25 cellular contexts compared by ENCODE assay signal in the genomic region with DNA sequence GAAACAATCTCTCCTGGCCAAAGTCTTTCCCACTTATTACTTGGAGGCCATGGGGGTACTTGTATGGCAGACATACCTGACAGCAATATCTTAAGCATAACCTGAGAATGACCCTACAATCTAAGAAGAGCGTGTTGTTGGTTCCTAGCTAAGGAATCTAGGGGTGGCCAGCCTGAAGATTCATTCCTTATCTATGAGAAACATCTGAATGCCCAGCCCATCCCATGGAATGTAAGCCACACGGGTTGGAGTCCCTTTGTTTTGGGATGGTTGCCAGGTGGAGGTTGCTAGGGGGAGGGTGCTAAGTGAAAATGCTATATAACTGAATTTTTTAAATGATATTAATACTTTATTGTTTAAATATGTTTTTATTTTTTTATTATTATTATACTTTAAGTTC.
DNase-seq lines count a peak whose midpoint lies in the region; TF ChIP-seq lines count a peak whose summit lies in the region.
"Had no signal": no experiment of that assay in that cellular context is flagged by ENCODE, and none has a peak within 500 bp of the region (broad histone marks: within the 10 kb centered on the region; RNA-seq: fewer than 3 reads in every experiment).

No MANE protein-coding gene starts in this region.

- in situ Hi-C loops in Caki2 (cut with HindIII; ENCODE audit: low pct_unique_long_range_greater_than_20kb, low sequenced_read_pairs): no loop called here

- H3K27me3 ChIP-seq in kidney epithelial cell (ENCODE audit: control insufficient read depth, insufficient read depth, low read length): no peaks in the 10 kb centered on the region
- H3K27me3 ChIP-seq: esophagus squamous epithelium, tibial artery had no signal

- no peak overlapping the region for H3K4me3 ChIP-seq in kidney epithelial cell (ENCODE audit: low read depth, low read length)
- H3K4me3 ChIP-seq: A549, esophagus squamous epithelium, left ventricle myocardium inferior, smooth muscle cell, tibial artery had no signal

- TF ChIP-seq CTCF in kidney epithelial cell (IDR thresholded peaks at IDR 0.05; ENCODE audit: insufficient read depth, low read length, poor library complexity, severe bottlenecking) (no peak), GM20000 (IDR thresholded peaks at IDR 0.05; ENCODE audit: extremely low read depth, missing control alignments) (no peak)

- no peaks in the 10 kb centered on the region for H3K36me3 ChIP-seq in kidney epithelial cell (ENCODE audit: control insufficient read depth, insufficient read depth, low read length)
- H3K36me3 ChIP-seq: esophagus squamous epithelium, left ventricle myocardium inferior, tibial artery had no signal

- DNase-seq in Caki2 (ENCODE audit: low read depth) (peak; percentile 4), HS-27A (ENCODE audit: low read depth) (peak; percentile 19), SW480 (ENCODE audit: low spot score) (peak; percentile 6), kidney epithelial cell (ENCODE audit: low read depth) (peak; percentile 7), GM20000 (ENCODE audit: low spot score) (no peak), NCI-H2196 treated with DMSO at 0.1 percent for 48 hours (lab: John Stamatoyannopoulos, UW; ENCODE audit: unreplicated experiment) (no peak)
- no peak for DNase-seq in activated effector memory CD4-positive, alpha-beta T cell treated with Interleukin-2 at 50 U/mL for 16 hours
- DNase-seq in activated CD4-positive, alpha-beta T cell treated with anti-CD3 and anti-CD28 coated beads for 4 hours: no peak
- DNase-seq: activated CD4-positive, CD25-positive, alpha-beta regulatory T cell treated with anti-CD3 and anti-CD28 coated beads, Interleukin-2, amount 50 U/mL, for 72 hours; activated CD8-positive, alpha-beta T cell treated with anti-CD3 and anti-CD28 coated beads, Interleukin-2, amount 10 ng/mL, durations not matched to agents 7 days and 5 days; anterior cingulate cortex; CD4-positive, alpha-beta memory T cell; DMS 273 treated with DMSO at 0.1 percent for 48 hours; endodermal cell; esophagus squamous epithelium; H9; left ventricle myocardium inferior; NCI-H1092 treated with DMSO at 0.1 percent for 48 hours; NCI-H187; NCI-H2171 treated with DMSO at 0.1 percent for 48 hours; NCI-H526 treated with DMSO at 0.1 percent for 48 hours; stimulated activated CD4-positive, alpha-beta T cell treated with anti-CD3 and anti-CD28 coated beads, Interleukin-1b, Interleukin-23, amount 100 ng/mL, for 48 hours; tibial artery had no signal

Comparison
In these comparisons a context has a peak if more than half of its experiments do, and no peak if none do; other contexts are left out.
1. DNase-seq: peak in Caki2 (single experiment), HS-27A (single experiment), SW480 (single experiment) and kidney epithelial cell (single experiment); none in GM20000 (single experiment), activated effector memory CD4-positive, alpha-beta T cell treated with Interleukin-2 at 50 U/mL for 16 hours (single experiment), activated CD4-positive, alpha-beta T cell treated with anti-CD3 and anti-CD28 coated beads for 4 hours (0 of 2) and NCI-H2196 treated with DMSO at 0.1 percent for 48 hours (single experiment).